Comparison of ENCODE assay signal across 15 cellular contexts in the genomic region with DNA sequence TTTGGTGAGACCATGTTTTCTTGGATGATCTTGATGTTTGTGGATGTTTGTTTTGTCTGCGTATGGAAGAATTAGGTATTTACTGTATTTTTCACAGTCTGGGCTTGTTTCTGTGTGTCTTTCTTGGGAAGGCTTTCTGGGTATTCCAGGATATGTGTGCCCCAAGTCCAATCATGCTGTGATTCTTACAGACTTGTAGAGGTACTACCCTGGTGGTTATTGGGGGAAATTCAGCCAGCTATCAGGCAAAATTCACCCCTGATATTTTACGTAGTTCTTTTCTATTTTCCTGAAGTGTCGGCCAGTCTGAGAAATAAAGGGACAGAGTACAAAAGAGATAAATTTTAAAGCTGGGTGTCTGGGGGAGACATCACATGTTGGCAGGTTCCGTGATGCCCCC. TPM values are rescaled to one million over a fixed set of nuclear protein-coding genes. Genes with fewer than 3 reads are reported as not detected.
DNase-seq lines count a peak whose midpoint lies in the region; ATAC-seq, FAIRE-seq and TF ChIP-seq lines count a peak whose summit lies in the region.
"Had no signal": no experiment of that assay in that cellular context is flagged by ENCODE, and none has a peak within 500 bp of the region (broad histone marks: within the 10 kb centered on the region; RNA-seq: fewer than 3 reads in every experiment).

No MANE protein-coding gene starts in this region.

- H3K9me3 Mint-ChIP-seq in activated T-cell treated with anti-CD3 and anti-CD28 coated beads, Interleukin-2, amount 50 U/mL, for 72 hours = no peaks in the 10 kb centered on the region
- peaks cover 0 to 1% of the 10 kb centered on the region in 2 donors for H3K9me3 Mint-ChIP-seq in stimulated activated naive B cell treated with anti-CD40 and anti-IgM and Interleukin-4, amounts not matched to agents 10 μg/mL and 1 μg/mL and 100 μg/mL, for 72 hours
- H3K9me3 Mint-ChIP-seq: activated naive CD4-positive, alpha-beta T cell treated with anti-CD3 and anti-CD28 coated beads, Interleukin-2, amount 50 U/mL, for 72 hours had no signal

- intact Hi-C loops in PC-9 (cut with micrococcal nuclease; ENCODE audit: unreplicated experiment) = no loop called here

- no peak overlapping the region for H3K14ac ChIP-seq in H1 (ENCODE audit: insufficient read length)

- H4K91ac ChIP-seq in H1 (replicated peaks; ENCODE audit: insufficient read length, low read length) = no peak overlapping the region

- no peaks in the 10 kb centered on the region for H4K20me1 ChIP-seq in PC-9 (ENCODE audit: insufficient read depth)
- H4K20me1 ChIP-seq in H1 (replicated peaks in 1 of 2; ENCODE audit: control insufficient read depth in 1 of 2, insufficient read depth in 2 of 2, low read length in 2 of 2) = no peaks in the 10 kb centered on the region

- no peak for TF ChIP-seq RAD21 in H1 (IDR thresholded peaks at IDR 0.05 in 1 of 2, conservative IDR thresholded peaks at IDR 0.05 in 1 of 2; ENCODE audit: low read depth in 2 of 2, low read length in 2 of 2)

- no peak overlapping the region for H3K27ac ChIP-seq in PC-9
- no peak overlapping the region for H3K27ac ChIP-seq in H1 (ENCODE audit: low read depth, low read length)
- H3K27ac ChIP-seq: coronary artery had no signal

- H3K23me2 ChIP-seq in H1 (ENCODE audit: low read depth, low read length) = peaks cover 8% of the 10 kb centered on the region

- peak; percentile 31; the same call in 1 of the 2 replicates for TF ChIP-seq CTCF in PC-9 (conservative IDR thresholded peaks at IDR 0.05)
- TF ChIP-seq CTCF in H1 (IDR thresholded peaks at IDR 0.05; ENCODE audit: control extremely low read depth in 1 of 3, insufficient read depth in 1 of 3, low read depth in 1 of 3, low read length in 3 of 3) = peak in 1 of 3 experiments; percentile 19; a peak in 1 of 4 replicates

- H2AFZ ChIP-seq in PC-9 = no peak overlapping the region
- H2AFZ ChIP-seq in H1 (ENCODE audit: low read length) = no peak overlapping the region

- H2BK12ac ChIP-seq in H1 (ENCODE audit: low read depth, low read length) = no peak overlapping the region

- WGBS in H1 (ENCODE audit: extremely low coverage in 1 of 2, insufficient coverage in 1 of 2, insufficient read length in 1 of 2, insufficient replicate concordance in 2 of 2, low coverage in 1 of 2, low lambda C conversion rate in 2 of 2, missing lambda C conversion rate in 1 of 2), 2 experiments = 90% methylated on average over 4 of the region's 4 CpGs; no CpG with 5 or more reads in 1 of the 2 experiments

- H3K4ac ChIP-seq in H1 (replicated peaks; ENCODE audit: insufficient read length, low read depth, low read length) = no peak overlapping the region

- TF ChIP-seq EP300 in H1 (IDR thresholded peaks at IDR 0.05; ENCODE audit: borderline replicate concordance in 1 of 2, low read depth in 2 of 2, low read length in 2 of 2) = no peak

- peaks cover 28% of the 10 kb centered on the region for H3K79me2 ChIP-seq in PC-9 (ENCODE audit: low read depth)
- H3K79me2 ChIP-seq in H1 (ENCODE audit: control insufficient read depth in 1 of 2, insufficient read depth in 2 of 2, low read length in 2 of 2) = no peaks in the 10 kb centered on the region

- FAIRE-seq in H1 (lab: Jason Lieb, UNC) = no peak
- FAIRE-seq: urothelium cell line had no signal

- no peak for ATAC-seq in activated T-cell treated with anti-CD3 and anti-CD28 coated beads, Interleukin-2, amount 50 U/mL, for 72 hours (replicated peaks in 1 of 2)
- ATAC-seq in stimulated activated naive B cell treated with anti-CD40 and anti-IgM and Interleukin-4, amounts not matched to agents 10 μg/mL and 1 μg/mL and 100 μg/mL, for 72 hours (replicated peaks) = no peak
- ATAC-seq in HG02884 (IDR thresholded peaks at IDR 0.05; ENCODE audit: unreplicated experiment) = no peak
- ATAC-seq in HG03520 (IDR thresholded peaks at IDR 0.05; ENCODE audit: unreplicated experiment) = no peak
- no peak for ATAC-seq in GM18517 (IDR thresholded peaks at IDR 0.05; ENCODE audit: unreplicated experiment)
- ATAC-seq: activated naive CD4-positive, alpha-beta T cell treated with anti-CD3 and anti-CD28 coated beads, Interleukin-2, amount 50 U/mL, for 72 hours; mucosa of descending colon had no signal

- TF ChIP-seq POLR2A in H1 (IDR thresholded peaks at IDR 0.05; ENCODE audit: control extremely low read depth in 1 of 2, low read depth in 2 of 2, low read length in 2 of 2) = no peak

- no peak overlapping the region for H2BK5ac ChIP-seq in H1 (ENCODE audit: low read depth, low read length)

- no peak overlapping the region for H4K5ac ChIP-seq in H1 (ENCODE audit: insufficient read length, low read depth, low read length)

- H3K4me2 ChIP-seq in PC-9 = no peak overlapping the region
- H3K4me2 ChIP-seq in H1 (ENCODE audit: insufficient read depth in 1 of 2, low read depth in 2 of 2, low read length in 2 of 2) = no peak overlapping the region

- DNase-seq in activated T-cell treated with anti-CD3 and anti-CD28 coated beads, Interleukin-2, amount 50 U/mL, for 72 hours = no peak
- DNase-seq in activated T-cell treated with anti-CD3 and anti-CD28 coated beads, Interleukin-2, amount 50 U/mL, for 48 hours = no peak
- DNase-seq in PC-9 = no peak
- DNase-seq in H1 (ENCODE audit: low read depth in 1 of 2, low spot score in 2 of 2) = no peak
- DNase-seq in stimulated activated naive B cell treated with anti-CD40 and anti-IgM and Interleukin-4, amounts not matched to agents 10 μg/mL and 1 μg/mL and 100 μg/mL, for 72 hours = no peak
- DNase-seq: AML-193; mucosa of descending colon; stimulated activated CD4-positive, alpha-beta T cell treated with anti-CD3 and anti-CD28 coated beads, Interleukin-2, amount 100 ng/mL, for 24 hours; T-helper 9 cell had no signal

- H3K27me3 ChIP-seq in PC-9 (ENCODE audit: insufficient read depth, low read depth) (no peaks in the 10 kb centered on the region), H1 (replicated peaks in 1 of 4; ENCODE audit: control insufficient read depth in 3 of 4, extremely low read depth in 1 of 4, insufficient read depth in 3 of 4, low read length in 3 of 4) (no peaks in the 10 kb centered on the region; a peak in 1 of 7 replicates)

- H3K23ac ChIP-seq in H1 (ENCODE audit: insufficient read length) = no peak overlapping the region

- no peak overlapping the region for H2BK120ac ChIP-seq in H1 (replicated peaks; ENCODE audit: low read depth, low read length)

- POLR2A ChIA-PET in PC-9 (lab: Charles Lee; ENCODE audit: unreplicated experiment) (no interaction called here), H1 (lab: Charles Lee; ENCODE audit: partially characterized antibody) (interaction anchor here (0.5 to 9.0 kb wide), 6 partner anchors 13 to 65 kb away, joined by 3 to 184 read pairs (median 91); partner anchors contain the start of gene ARL4D)

- H3K36me3 Mint-ChIP-seq in activated T-cell treated with anti-CD3 and anti-CD28 coated beads, Interleukin-2, amount 50 U/mL, for 72 hours (ENCODE audit: insufficient read depth in 2 of 2) = no peaks in the 10 kb centered on the region
- H3K36me3 Mint-ChIP-seq in stimulated activated naive B cell treated with anti-CD40 and anti-IgM and Interleukin-4, amounts not matched to agents 10 μg/mL and 1 μg/mL and 100 μg/mL, for 72 hours = peaks cover 7 to 14% of the 10 kb centered on the region in 2 donors

- H3K4me1 Mint-ChIP-seq in activated T-cell treated with anti-CD3 and anti-CD28 coated beads, Interleukin-2, amount 50 U/mL, for 72 hours (ENCODE audit: low read depth) = peaks cover 60% of the 10 kb centered on the region
- peaks cover 39 to 73% of the 10 kb centered on the region in 2 donors for H3K4me1 Mint-ChIP-seq in stimulated activated naive B cell treated with anti-CD40 and anti-IgM and Interleukin-4, amounts not matched to agents 10 μg/mL and 1 μg/mL and 100 μg/mL, for 72 hours

- H3K18ac ChIP-seq in H1 (ENCODE audit: extremely low read depth, low read length) = no peak overlapping the region

- peaks cover 63% of the 10 kb centered on the region for H3F3A ChIP-seq in PC-9 (ENCODE audit: insufficient read depth, low read depth)

- H3K79me1 ChIP-seq in H1 (ENCODE audit: low read depth, low read length) = no peaks in the 10 kb centered on the region

- BruUV-seq in PC-9 (replicated peaks; lab: Mats Ljungman, UMichigan) = no TSS peak

- H3K36me3 ChIP-seq in PC-9 (ENCODE audit: low read depth) (no peaks in the 10 kb centered on the region), H1 (ENCODE audit: control insufficient read depth in 2 of 4, insufficient read depth in 4 of 4, low read length in 3 of 4) (no peaks in the 10 kb centered on the region)

- peak overlapping the region in 1 of 2 donors; percentile 38 for H3K4me3 Mint-ChIP-seq in activated T-cell treated with anti-CD3 and anti-CD28 coated beads, Interleukin-2, amount 50 U/mL, for 72 hours
- H3K4me3 Mint-ChIP-seq in stimulated activated naive B cell treated with anti-CD40 and anti-IgM and Interleukin-4, amounts not matched to agents 10 μg/mL and 1 μg/mL and 100 μg/mL, for 72 hours = no peak overlapping the region

- peak overlapping the region; percentile 90 for H3K27ac Mint-ChIP-seq in activated T-cell treated with anti-CD3 and anti-CD28 coated beads, Interleukin-2, amount 50 U/mL, for 72 hours
- peak overlapping the region; percentile 3 for H3K27ac Mint-ChIP-seq in stimulated activated naive B cell treated with anti-CD40 and anti-IgM and Interleukin-4, amounts not matched to agents 10 μg/mL and 1 μg/mL and 100 μg/mL, for 72 hours

- H3K9ac ChIP-seq in H1 (replicated peaks in 1 of 4; ENCODE audit: extremely low read depth in 1 of 4, low read depth in 3 of 4, low read length in 3 of 4) = no peak overlapping the region

- H3K4me1 ChIP-seq in PC-9 (replicated peaks; ENCODE audit: insufficient read depth) (peaks cover 45% of the 10 kb centered on the region), H1 (replicated peaks in 1 of 4; ENCODE audit: control insufficient read depth in 3 of 4, insufficient read depth in 4 of 4, low read length in 3 of 4) (peaks cover 8 to 15% (median 10%) of the 10 kb centered on the region in 4 experiments)

- H2BK15ac ChIP-seq in H1 (ENCODE audit: low read length) = no peak overlapping the region

- no peaks in the 10 kb centered on the region for H3K9me2 ChIP-seq in PC-9 (ENCODE audit: insufficient read depth)

- H3K56ac ChIP-seq in H1 (replicated peaks; ENCODE audit: insufficient read length, low read depth, low read length) = no peak overlapping the region

- CTCF ChIA-PET in PC-9 (lab: Charles Lee) (no interaction called here), H1 (lab: Charles Lee; ENCODE audit: partially characterized antibody) (interaction anchor here (1.0 to 1.8 kb wide), 3 partner anchors 23 to 118 kb away, joined by 3 to 5 read pairs (median 4); partner anchors contain the start of gene DHX8)

- H3K4me3 ChIP-seq in PC-9 (no peak overlapping the region), H1 (ENCODE audit: extremely low read depth in 1 of 4, insufficient read depth in 2 of 4, low read depth in 3 of 4, low read length in 4 of 4) (no peak overlapping the region)
- H3K4me3 ChIP-seq: coronary artery, mucosa of descending colon had no signal

- H3K27me3 Mint-ChIP-seq in activated T-cell treated with anti-CD3 and anti-CD28 coated beads, Interleukin-2, amount 50 U/mL, for 72 hours (ENCODE audit: low read depth) = no peaks in the 10 kb centered on the region
- H3K27me3 Mint-ChIP-seq in stimulated activated naive B cell treated with anti-CD40 and anti-IgM and Interleukin-4, amounts not matched to agents 10 μg/mL and 1 μg/mL and 100 μg/mL, for 72 hours = peaks cover 6% of the 10 kb centered on the region in 2 donors

- no peaks in the 10 kb centered on the region for H3K9me3 ChIP-seq in PC-9 (ENCODE audit: insufficient read depth, low read depth)
- no peaks in the 10 kb centered on the region for H3K9me3 ChIP-seq in H1 (ENCODE audit: insufficient read depth in 2 of 2, low read depth in 1 of 2, low read length in 1 of 2)
- H3K9me3 ChIP-seq: mucosa of descending colon had no signal

- H2BK20ac ChIP-seq in H1 (ENCODE audit: low read length) = peak overlapping the region; percentile 43; the same call in 1 of the 2 replicates

- no peak overlapping the region for H4K8ac ChIP-seq in H1 (ENCODE audit: extremely low read depth, insufficient read depth, low read length)

- no peak overlapping the region for H2AK5ac ChIP-seq in H1 (ENCODE audit: low read depth, low read length)

RNA-seq across cellular contexts. Expression of gene ARL4D, which starts 33.4 kb away (rescaled TPM):
- 1 to 10 TPM; 3.2 to 3.6 TPM for total RNA-seq in activated T-cell treated with anti-CD3 and anti-CD28 coated beads, Interleukin-2, amount 50 U/mL, for 72 hours
- total RNA-seq in PC-9 (2021) = 8.8 and 11.6 TPM in 2 replicates
- 8.4 TPM in 2 replicates for total RNA-seq in H1 (2021; fragmentation: NEBNext Ultra II Directional; extraction: Animal tissue kit (Norgen Biotek cat#: 25700))
- 9.2 and 16.2 TPM in 2 replicates for polyA plus RNA-seq in H1 (2011; rRNA removed)
- polyA plus RNA-seq in H1 (2011; cell fraction: cytosol; rRNA removed) = 13.0 TPM
- 10.2 TPM for polyA plus RNA-seq in H1 (2011; cell fraction: nucleus; rRNA removed)
- 7.8 to 9.1 TPM (median 8.5 TPM) in 4 replicates for polyA plus RNA-seq in H1 (2012, experiment 1 of 2)
- 8.1 TPM for polyA plus RNA-seq in H1 (2012, experiment 2 of 2)
- 4.9 TPM for polyA plus RNA-seq in H1 (2013, experiment 1 of 2)
- 5.6 TPM for polyA plus RNA-seq in H1 (2013, experiment 2 of 2)
- polyA minus RNA-seq in H1 (2011; rRNA and poly(A)+ RNA removed) = 6.4 and 7.0 TPM in 2 replicates
- polyA minus RNA-seq in H1 (2011; cell fraction: cytosol; rRNA and poly(A)+ RNA removed) = 5.1 TPM
- 9.5 TPM for polyA minus RNA-seq in H1 (2011; cell fraction: nucleus; rRNA and poly(A)+ RNA removed)
